In the genomic region with DNA sequence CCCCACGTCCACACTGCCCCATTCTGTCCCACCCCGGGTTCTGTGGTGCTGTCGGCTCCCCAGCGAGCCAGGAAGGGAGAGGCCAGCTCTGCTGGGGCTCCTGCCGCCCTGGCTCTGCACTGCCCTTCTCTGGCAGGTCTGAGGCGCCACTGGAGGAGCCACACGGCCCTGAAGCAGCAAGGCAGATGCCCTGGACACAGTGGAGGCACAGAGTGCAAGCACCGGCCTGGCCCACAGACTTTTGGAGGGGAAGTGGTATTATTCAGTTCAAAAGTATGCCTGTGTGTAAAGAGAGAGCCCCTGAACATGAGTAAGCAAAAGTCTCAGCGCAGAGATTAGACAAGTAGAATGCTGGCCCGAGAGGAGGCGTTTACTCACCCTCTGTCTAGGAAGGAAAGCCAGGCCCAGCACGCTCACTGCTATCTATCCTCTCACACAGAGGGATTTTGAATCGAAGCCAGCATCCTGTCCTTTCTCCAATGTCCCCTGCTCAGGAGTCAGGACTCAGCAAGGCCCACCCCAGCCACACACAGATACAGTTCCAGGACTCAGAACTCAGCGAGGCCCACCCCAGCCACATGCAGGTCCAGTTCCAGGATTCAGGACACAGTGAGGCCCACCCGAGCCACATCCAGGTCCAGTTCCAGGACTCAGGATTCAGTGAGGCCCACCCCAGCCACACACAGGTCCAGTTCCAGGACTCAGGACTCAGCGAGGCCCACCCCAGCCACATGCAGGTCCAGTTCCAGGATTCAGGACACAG, we compare ENCODE assay signal across 10 cellular contexts.
DNase-seq lines count a peak whose midpoint lies in the region; ATAC-seq and TF ChIP-seq lines count a peak whose summit lies in the region.
"Had no signal": no experiment of that assay in that cellular context is flagged by ENCODE, and none has a peak within 500 bp of the region (broad histone marks: within the 10 kb centered on the region; RNA-seq: fewer than 3 reads in every experiment).

No MANE protein-coding gene starts in this region.

- CTCF ChIA-PET in AG04449 (lab: Yijun Ruan, JAX) (interaction anchor here (0.6 to 2.7 kb wide), 12 partner anchors 9 to 360 kb away, joined by 3 to 14 read pairs (median 3); no protein-coding TSS in a partner anchor), OCI-LY7 (lab: Charles Lee; ENCODE audit: unreplicated experiment) (no interaction called here)
- CTCF ChIA-PET in activated CD8-positive, alpha-beta T cell treated with anti-CD3 and anti-CD28 coated beads, Interleukin-2, amount 10 ng/mL, durations not matched to agents 7 days and 5 days (lab: Charles Lee), result no interaction called here

- H3K27me3 ChIP-seq in duodenal mucosa (ENCODE audit: control insufficient read depth in 1 of 2, insufficient read depth in 2 of 2, low read length in 2 of 2), result no peaks in the 10 kb centered on the region

- H3K36me3 Mint-ChIP-seq in activated CD8-positive, alpha-beta T cell treated with anti-CD3 and anti-CD28 coated beads, Interleukin-2, amount 10 ng/mL, durations not matched to agents 7 days and 5 days (ENCODE audit: low read depth), result no peaks in the 10 kb centered on the region
- H3K36me3 Mint-ChIP-seq: CD8-positive, alpha-beta T cell had no signal

- H3K4me2 ChIP-seq in OCI-LY7 (ENCODE audit: low read length), result no peak overlapping the region

- no TSS peak for BruUV-seq in OCI-LY7 (replicated peaks; lab: Mats Ljungman, UMichigan)

- no peaks in the 10 kb centered on the region for H3K9me2 ChIP-seq in OCI-LY7 (ENCODE audit: insufficient read depth, low read length)

- no peak overlapping the region for H3K27ac Mint-ChIP-seq in activated CD8-positive, alpha-beta T cell treated with anti-CD3 and anti-CD28 coated beads, Interleukin-2, amount 10 ng/mL, durations not matched to agents 7 days and 5 days
- H3K27ac Mint-ChIP-seq: CD8-positive, alpha-beta T cell had no signal

- DNase-seq in AG04449 (ENCODE audit: low read depth, low spot score) (peak; percentile 96), OCI-LY7 (ENCODE audit: low spot score) (no peak), myocyte (ENCODE audit: low read depth) (peak; percentile 95), inferior parietal cortex (ENCODE audit: extremely low spot score) (no peak)
- no peak for DNase-seq in activated CD4-positive, alpha-beta T cell treated with anti-CD3 and anti-CD28 coated beads, Interleukin-2, amount 50 U/mL, for 48 hours
- no peak for DNase-seq in activated CD8-positive, alpha-beta T cell treated with anti-CD3 and anti-CD28 coated beads, Interleukin-2, amount 10 ng/mL, durations not matched to agents 7 days and 5 days
- DNase-seq: CD8-positive, alpha-beta T cell had no signal

- H3K4me1 ChIP-seq in OCI-LY7 (ENCODE audit: insufficient read depth, low read length, poor library complexity, severe bottlenecking), result no peaks in the 10 kb centered on the region
- peaks cover 21 to 34% of the 10 kb centered on the region in 2 donors for H3K4me1 ChIP-seq in duodenal mucosa (ENCODE audit: control insufficient read depth in 1 of 2, insufficient read depth in 2 of 2, low read length in 2 of 2)

- H3K4me3 ChIP-seq in AG04449 (ENCODE audit: low read depth, low read length) (peak overlapping the region; percentile 8; the same call in 1 of the 2 replicates), OCI-LY7 (ENCODE audit: low read depth, low read length, poor library complexity, severe bottlenecking) (no peak overlapping the region), duodenal mucosa (ENCODE audit: low read depth in 1 of 2, low read length in 2 of 2) (no peak overlapping the region)
- H3K4me3 ChIP-seq: SK-N-MC had no signal

- H3K9me3 ChIP-seq in OCI-LY7 (ENCODE audit: low read length) (no peaks in the 10 kb centered on the region), duodenal mucosa (ENCODE audit: control insufficient read depth in 1 of 2, low read length in 2 of 2) (no peaks in the 10 kb centered on the region)

- H3K27me3 Mint-ChIP-seq in activated CD8-positive, alpha-beta T cell treated with anti-CD3 and anti-CD28 coated beads, Interleukin-2, amount 10 ng/mL, durations not matched to agents 7 days and 5 days (ENCODE audit: low read depth), result peaks cover 3% of the 10 kb centered on the region

- POLR2A ChIA-PET in AG04449 (lab: Yijun Ruan, JAX), result interaction anchor here (1.2 to 2.0 kb wide), 10 partner anchors 11 to 121 kb away, joined by 3 to 13 read pairs (median 5); a partner anchor contains a TSS
- POLR2A ChIA-PET in OCI-LY7 (lab: Charles Lee), result interaction anchor here (0.7 kb wide), 1 partner anchor 168 kb away, joined by 3 read pairs; no protein-coding TSS in a partner anchor
- POLR2A ChIA-PET in activated CD8-positive, alpha-beta T cell treated with anti-CD3 and anti-CD28 coated beads, Interleukin-2, amount 10 ng/mL, durations not matched to agents 7 days and 5 days (lab: Charles Lee), result no interaction called here

- no peak overlapping the region for H3K4me3 Mint-ChIP-seq in activated CD8-positive, alpha-beta T cell treated with anti-CD3 and anti-CD28 coated beads, Interleukin-2, amount 10 ng/mL, durations not matched to agents 7 days and 5 days
- H3K4me3 Mint-ChIP-seq: CD8-positive, alpha-beta T cell had no signal

- ATAC-seq in GM19452 (IDR thresholded peaks at IDR 0.05; ENCODE audit: unreplicated experiment), result no peak
- ATAC-seq in activated CD8-positive, alpha-beta T cell treated with anti-CD3 and anti-CD28 coated beads, Interleukin-2, amount 10 ng/mL, durations not matched to agents 7 days and 5 days, result no peak
- ATAC-seq: CD8-positive, alpha-beta T cell had no signal

- H3K36me3 ChIP-seq in OCI-LY7 (ENCODE audit: insufficient read depth, low read length), result no peaks in the 10 kb centered on the region
- H3K36me3 ChIP-seq in duodenal mucosa (ENCODE audit: control insufficient read depth in 1 of 2, insufficient read depth in 2 of 2, low read length in 2 of 2), result no peaks in the 10 kb centered on the region

- 0 out of 2 replicates have a peak overlapping the region, but pooled peaks have one; percentile 9 for H2AFZ ChIP-seq in OCI-LY7 (ENCODE audit: low read length)

- peak overlapping the region in 1 of 2 donors; percentile 33 for H3K9ac ChIP-seq in duodenal mucosa (ENCODE audit: low read depth in 1 of 2, low read length in 2 of 2)

- H3K4me1 Mint-ChIP-seq in activated CD8-positive, alpha-beta T cell treated with anti-CD3 and anti-CD28 coated beads, Interleukin-2, amount 10 ng/mL, durations not matched to agents 7 days and 5 days (ENCODE audit: low read depth), result no peaks in the 10 kb centered on the region

- peak; percentile 7 for TF ChIP-seq CTCF in AG04449 (IDR thresholded peaks at IDR 0.05; ENCODE audit: insufficient read depth, low read length, missing control alignments)
- no peak for TF ChIP-seq CTCF in OCI-LY7 (conservative IDR thresholded peaks at IDR 0.05; ENCODE audit: low read length)

- no peaks in the 10 kb centered on the region for H3K9me3 Mint-ChIP-seq in activated CD8-positive, alpha-beta T cell treated with anti-CD3 and anti-CD28 coated beads, Interleukin-2, amount 10 ng/mL, durations not matched to agents 7 days and 5 days (ENCODE audit: insufficient read depth)

- H4K20me1 ChIP-seq in OCI-LY7 (ENCODE audit: insufficient read depth, low read length), result no peaks in the 10 kb centered on the region

- intact Hi-C loops in OCI-LY7 (cut with micrococcal nuclease; ENCODE audit: unreplicated experiment), result no loop called here

- H3K79me2 ChIP-seq in OCI-LY7 (ENCODE audit: insufficient read depth, low read depth, low read length), result no peaks in the 10 kb centered on the region

- H3K27ac ChIP-seq in OCI-LY7 (ENCODE audit: low read depth, low read length, poor library complexity, severe bottlenecking) (no peak overlapping the region), duodenal mucosa (ENCODE audit: low read depth, low read length) (peak overlapping the region; percentile 46)
- H3K27ac ChIP-seq: SK-N-MC had no signal

Comparison
In these comparisons a context has a peak if more than half of its experiments do, and no peak if none do; other contexts are left out.
1. DNase-seq: peak in AG04449 (single experiment) and myocyte (single experiment); none in OCI-LY7 (single experiment), inferior parietal cortex (single experiment), activated CD4-positive, alpha-beta T cell treated with anti-CD3 and anti-CD28 coated beads, Interleukin-2, amount 50 U/mL, for 48 hours (0 of 2) and activated CD8-positive, alpha-beta T cell treated with anti-CD3 and anti-CD28 coated beads, Interleukin-2, amount 10 ng/mL, durations not matched to agents 7 days and 5 days (single experiment).